Comparison of ENCODE assay signal across 8 cellular contexts in genomic region chr16:57734925-57735754, GRCh38. TPM values are rescaled to one million over a fixed set of nuclear protein-coding genes. Genes with fewer than 3 reads are reported as not detected.
A peak's percentile ranks its signal among the peaks of the same experiment; 100 is the strongest.
DNase-seq lines count a peak whose midpoint lies in the region; ATAC-seq, FAIRE-seq and TF ChIP-seq lines count a peak whose summit lies in the region.

No MANE protein-coding gene starts in this region.

- H3K27ac ChIP-seq in RWPE1, result peak overlapping the region; percentile 75

- peaks cover 0 to 11% (median 4%) of the 10 kb centered on the region in 9 donors for H3K9me3 Mint-ChIP-seq in naive thymus-derived CD8-positive, alpha-beta T cell
- H3K9me3 Mint-ChIP-seq in stimulated activated naive B cell treated with anti-CD40 and anti-IgM and Interleukin-4, amounts not matched to agents 10 μg/mL and 1 μg/mL and 100 μg/mL, for 72 hours, result peaks cover 9 to 13% of the 10 kb centered on the region in 2 donors

- FAIRE-seq in H54 (lab: Jason Lieb, UNC), result peak; percentile 97

- peaks cover 0 to 2% (median 0%) of the 10 kb centered on the region in 5 donors for H3K27me3 Mint-ChIP-seq in naive thymus-derived CD8-positive, alpha-beta T cell
- H3K27me3 Mint-ChIP-seq in stimulated activated naive B cell treated with anti-CD40 and anti-IgM and Interleukin-4, amounts not matched to agents 10 μg/mL and 1 μg/mL and 100 μg/mL, for 72 hours, result no peaks in the 10 kb centered on the region

- ATAC-seq in naive thymus-derived CD8-positive, alpha-beta T cell, result peak; percentile 88
- peak; percentile 89 to 90 for ATAC-seq in stimulated activated naive B cell treated with anti-CD40 and anti-IgM and Interleukin-4, amounts not matched to agents 10 μg/mL and 1 μg/mL and 100 μg/mL, for 72 hours (replicated peaks)

- H3K4me1 Mint-ChIP-seq in naive thymus-derived CD8-positive, alpha-beta T cell, result peaks cover 11 to 44% (median 31%) of the 10 kb centered on the region in 4 donors
- H3K4me1 Mint-ChIP-seq in stimulated activated naive B cell treated with anti-CD40 and anti-IgM and Interleukin-4, amounts not matched to agents 10 μg/mL and 1 μg/mL and 100 μg/mL, for 72 hours, result peaks cover 16 to 19% of the 10 kb centered on the region in 2 donors

- no peak for TF ChIP-seq CTCF in RWPE1 (conservative IDR thresholded peaks at IDR 0.05; ENCODE audit: low read depth)

- peak overlapping the region; percentile 92 to 99 (median 96) for H3K27ac Mint-ChIP-seq in naive thymus-derived CD8-positive, alpha-beta T cell
- H3K27ac Mint-ChIP-seq in stimulated activated naive B cell treated with anti-CD40 and anti-IgM and Interleukin-4, amounts not matched to agents 10 μg/mL and 1 μg/mL and 100 μg/mL, for 72 hours, result peak overlapping the region; percentile 97

- 0 out of 2 replicates have a peak, but pooled peaks have one; percentile 26 for TF ChIP-seq POLR2A in H54 (IDR thresholded peaks at IDR 0.05; ENCODE audit: low read depth, low read length)

- POLR2A ChIA-PET in RWPE1 (lab: Yijun Ruan, JAX; ENCODE audit: low non-redundant PET), result interaction anchor here (0.6 to 0.7 kb wide), 5 partner anchors 29 to 375 kb away, joined by 3 to 4 read pairs (median 4); no protein-coding TSS in a partner anchor
- POLR2A ChIA-PET in naive thymus-derived CD8-positive, alpha-beta T cell (lab: Charles Lee), result interaction anchor here (0.6 to 2.8 kb wide), 13 partner anchors 9 to 657 kb away, joined by 3 to 17 read pairs (median 4); partner anchors contain the start of genes CFAP20, CIAPIN1, COQ9 and GINS3

- CTCF ChIA-PET in RWPE1 (lab: Yijun Ruan, JAX), result interaction anchor here (0.6 to 2.7 kb wide), 8 partner anchors 14 to 269 kb away, joined by 3 to 13 read pairs (median 5); no protein-coding TSS in a partner anchor

- peak overlapping the region; percentile 92 to 100 (median 96) for H3K4me3 Mint-ChIP-seq in naive thymus-derived CD8-positive, alpha-beta T cell
- H3K4me3 Mint-ChIP-seq in stimulated activated naive B cell treated with anti-CD40 and anti-IgM and Interleukin-4, amounts not matched to agents 10 μg/mL and 1 μg/mL and 100 μg/mL, for 72 hours, result peak overlapping the region; percentile 95 to 98

- DNase-seq in ELF-1 (ENCODE audit: low read depth, low spot score), result peak; percentile 100
- peak; percentile 84 for DNase-seq in H54 (ENCODE audit: insufficient read length, low spot score)
- peak; percentile 99 for DNase-seq in LoVo (ENCODE audit: low spot score)
- peak; percentile 100 for DNase-seq in RWPE1 (ENCODE audit: low spot score)
- DNase-seq in activated T-helper 9 cell treated with anti-CD3 and anti-CD28 coated beads, Interleukin-2, amount 50 U/mL, for 16 hours (ENCODE audit: low read depth), result peak; percentile 96
- peak; percentile 100 for DNase-seq in fibroblast of peridontal ligament (ENCODE audit: extremely low read depth)
- DNase-seq in naive thymus-derived CD8-positive, alpha-beta T cell, result peak; percentile 94 to 99 (median 98)
- DNase-seq in stimulated activated naive B cell treated with anti-CD40 and anti-IgM and Interleukin-4, amounts not matched to agents 10 μg/mL and 1 μg/mL and 100 μg/mL, for 72 hours, result peak; percentile 97

- H3K36me3 Mint-ChIP-seq in naive thymus-derived CD8-positive, alpha-beta T cell, result peaks cover 0 to 6% (median 0%) of the 10 kb centered on the region in 3 donors
- peaks cover 12 to 13% of the 10 kb centered on the region in 2 donors for H3K36me3 Mint-ChIP-seq in stimulated activated naive B cell treated with anti-CD40 and anti-IgM and Interleukin-4, amounts not matched to agents 10 μg/mL and 1 μg/mL and 100 μg/mL, for 72 hours

RNA-seq across cellular contexts. Expression of gene KATNB1, which starts 0.4 kb away (rescaled TPM):
- total RNA-seq in naive thymus-derived CD8-positive, alpha-beta T cell, result 10 to 100 TPM; 26.1 to 27.4 TPM
- polyA plus RNA-seq in naive thymus-derived CD8-positive, alpha-beta T cell, result 10 to 100 TPM; 16.3 to 28.6 (median 20.1) TPM

RNA-seq across cellular contexts. Expression of gene DRC7, which starts 40.5 kb away (rescaled TPM):
- total RNA-seq in naive thymus-derived CD8-positive, alpha-beta T cell, result not detected
- polyA plus RNA-seq in naive thymus-derived CD8-positive, alpha-beta T cell, result not detected

Comparison
In these comparisons a context has a peak if more than half of its experiments do, and no peak if none do; other contexts are left out.
1. Peak in every context shown above with its lines: DNase-seq, ATAC-seq and H3K27ac ChIP-seq.